1 cellular context compared by ENCODE assay signal in genomic region chr15:97960364-97961066, GRCh38.
TF ChIP-seq lines count a peak whose summit lies in the region.

Gene ARRDC4, plus strand, starts transcription at chr15:97960703. Its CDS starts 159 bp downstream, at chr15:97960862.

TF ChIP-seq in HepG2, 621 proteins besides CTCF, POLR2A, EP300 and RAD21 (continued from another document and continues in another):
- peak; percentile 94; the same call in 1 of the 2 replicates for TF ChIP-seq PCBP1 (IDR thresholded peaks at IDR 0.05; ENCODE audit: borderline replicate concordance, low read depth, low read length)
- TF ChIP-seq ZNF207 (IDR thresholded peaks at IDR 0.05; ENCODE audit: borderline replicate concordance): no peak
- peak; percentile 76 for TF ChIP-seq ZFX (CRISPR knock-in tag; IDR thresholded peaks at IDR 0.05; ENCODE audit: low read depth)
- TF ChIP-seq ZSCAN25 (CRISPR knock-in tag; IDR thresholded peaks at IDR 0.05): no peak
- peak; percentile 15; the same call in 1 of the 2 replicates for TF ChIP-seq ARNT2 (CRISPR knock-in tag; IDR thresholded peaks at IDR 0.05; ENCODE audit: low read depth)
- TF ChIP-seq REXO4 (CRISPR knock-in tag; IDR thresholded peaks at IDR 0.05; ENCODE audit: borderline replicate concordance): no peak
- peak; percentile 88 for TF ChIP-seq SPEN (CRISPR knock-in tag; IDR thresholded peaks at IDR 0.05; ENCODE audit: low read depth)
- TF ChIP-seq PAXIP1 (CRISPR knock-in tag; conservative IDR thresholded peaks at IDR 0.05): peak; percentile 64; the same call in 1 of the 2 replicates
- TF ChIP-seq ZGPAT (CRISPR knock-in tag; IDR thresholded peaks at IDR 0.05): peak; percentile 88
- TF ChIP-seq MTF1 (CRISPR knock-in tag; IDR thresholded peaks at IDR 0.05): no peak
- peak; percentile 39 for TF ChIP-seq PHF5A (CRISPR knock-in tag; IDR thresholded peaks at IDR 0.05; ENCODE audit: low read depth, unreplicated experiment)
- TF ChIP-seq SP140L (CRISPR knock-in tag; IDR thresholded peaks at IDR 0.05; ENCODE audit: borderline replicate concordance): no peak
- peak; percentile 90; the same call in 1 of the 2 replicates for TF ChIP-seq RFX1 (IDR thresholded peaks at IDR 0.05)
- TF ChIP-seq ZBTB14 (CRISPR knock-in tag; IDR thresholded peaks at IDR 0.05): 0 out of 2 replicates have a peak, but pooled peaks have one; percentile 28
- TF ChIP-seq RXRB (CRISPR knock-in tag; IDR thresholded peaks at IDR 0.05; ENCODE audit: borderline replicate concordance): peak; percentile 47
- no peak for TF ChIP-seq SETDB1 (CRISPR knock-in tag; IDR thresholded peaks at IDR 0.05; ENCODE audit: borderline replicate concordance)
- TF ChIP-seq ZFY (CRISPR knock-in tag; IDR thresholded peaks at IDR 0.05): peak; percentile 64; the same call in 1 of the 2 replicates
- 0 out of 2 replicates have a peak, but pooled peaks have one; percentile 37 for TF ChIP-seq IRF9 (CRISPR knock-in tag; IDR thresholded peaks at IDR 0.05; ENCODE audit: borderline replicate concordance)
- TF ChIP-seq ARID5B (CRISPR knock-in tag; IDR thresholded peaks at IDR 0.05): peak; percentile 65
- TF ChIP-seq CBX1 (IDR thresholded peaks at IDR 0.05; ENCODE audit: low read depth): peak; percentile 63
- TF ChIP-seq ZMYM4 (CRISPR knock-in tag; IDR thresholded peaks at IDR 0.05): peak; percentile 99
- TF ChIP-seq NFYB (CRISPR knock-in tag; IDR thresholded peaks at IDR 0.05): peak; percentile 100
- TF ChIP-seq CENPX (CRISPR knock-in tag; IDR thresholded peaks at IDR 0.05): no peak
- TF ChIP-seq KLF16 (CRISPR knock-in tag; IDR thresholded peaks at IDR 0.05): peak in 1 of 2 experiments; percentile 77; a peak in 2 of 4 replicates
- 0 out of 2 replicates have a peak, but pooled peaks have one; percentile 17 for TF ChIP-seq EED (CRISPR knock-in tag; IDR thresholded peaks at IDR 0.05)
- 0 out of 2 replicates have a peak, but pooled peaks have one; percentile 60 for TF ChIP-seq ARNTL (CRISPR knock-in tag; IDR thresholded peaks at IDR 0.05)
- TF ChIP-seq USF2 (IDR thresholded peaks at IDR 0.05; ENCODE audit: low read depth, low read length): peak; percentile 62
- peak; percentile 39; the same call in 1 of the 2 replicates for TF ChIP-seq USF2 (CRISPR knock-in tag; IDR thresholded peaks at IDR 0.05; ENCODE audit: borderline replicate concordance)
- TF ChIP-seq NFYC (CRISPR knock-in tag; IDR thresholded peaks at IDR 0.05): peak; percentile 100
- no peak for TF ChIP-seq ZNF546 (CRISPR knock-in tag; conservative IDR thresholded peaks at IDR 0.05)
- TF ChIP-seq SOX6 (IDR thresholded peaks at IDR 0.05): no peak
- TF ChIP-seq SOX6 (CRISPR knock-in tag; IDR thresholded peaks at IDR 0.05): peak; percentile 47; the same call in 1 of the 2 replicates
- 0 out of 2 replicates have a peak, but pooled peaks have one; percentile 23 for TF ChIP-seq THAP9 (CRISPR knock-in tag; IDR thresholded peaks at IDR 0.05; ENCODE audit: borderline replicate concordance)
- TF ChIP-seq MLX (CRISPR knock-in tag; IDR thresholded peaks at IDR 0.05): peak; percentile 100
- TF ChIP-seq NCOR1 (IDR thresholded peaks at IDR 0.05; ENCODE audit: borderline replicate concordance, low read length): peak; percentile 34; the same call in 1 of the 2 replicates
- TF ChIP-seq EEA1 (CRISPR knock-in tag; IDR thresholded peaks at IDR 0.05; ENCODE audit: borderline replicate concordance): 0 out of 2 replicates have a peak, but pooled peaks have one; percentile 27
- no peak for TF ChIP-seq NONO (IDR thresholded peaks at IDR 0.05)
- peak; percentile 79; the same call in 1 of the 2 replicates for TF ChIP-seq NONO (CRISPR knock-in tag; conservative IDR thresholded peaks at IDR 0.05)
- no peak for TF ChIP-seq IRF1 (CRISPR knock-in tag; IDR thresholded peaks at IDR 0.05; ENCODE audit: low read depth)
- peak; percentile 51; the same call in 1 of the 2 replicates for TF ChIP-seq MYC (CRISPR knock-in tag; IDR thresholded peaks at IDR 0.05; ENCODE audit: borderline replicate concordance)
- TF ChIP-seq IKZF4 (CRISPR knock-in tag; IDR thresholded peaks at IDR 0.05; ENCODE audit: borderline replicate concordance, low read depth, not compliant biosample characterization): peak; percentile 23
- TF ChIP-seq RXRA (CRISPR knock-in tag; IDR thresholded peaks at IDR 0.05): peak; percentile 59
- peak; percentile 46; the same call in 1 of the 2 replicates for TF ChIP-seq KDM2A (CRISPR knock-in tag; IDR thresholded peaks at IDR 0.05; ENCODE audit: borderline replicate concordance, low read depth)
